23 cellular contexts compared by ENCODE assay signal in genomic region chr9:27350382-27350781, GRCh38. TPM values are rescaled to one million over a fixed set of nuclear protein-coding genes. Genes with fewer than 3 reads are reported as not detected.
DNase-seq lines count a peak whose midpoint lies in the region; ATAC-seq and TF ChIP-seq lines count a peak whose summit lies in the region.
"Had no signal": no experiment of that assay in that cellular context is flagged by ENCODE, and none has a peak within 500 bp of the region (broad histone marks: within the 10 kb centered on the region; RNA-seq: fewer than 3 reads in every experiment).

No MANE protein-coding gene starts in this region.

- TF ChIP-seq POLR2A in gastrocnemius medialis (IDR thresholded peaks at IDR 0.05): no peak

- in situ Hi-C loops in gastrocnemius medialis (cut with MboI; ENCODE audit: low sequenced_read_pairs in 4 of 4): no loop called here

- TF ChIP-seq CTCF in dorsolateral prefrontal cortex (IDR thresholded peaks at IDR 0.05 in 54 of 56, conservative IDR thresholded peaks at IDR 0.05 in 2 of 56; ENCODE audit: low read depth in 1 of 56, partially characterized antibody in 56 of 56) (no peak), gastrocnemius medialis (IDR thresholded peaks at IDR 0.05 in 4 of 5, conservative IDR thresholded peaks at IDR 0.05 in 1 of 5) (no peak)

- H3K9me3 ChIP-seq in right cardiac atrium (ENCODE audit: control insufficient read depth, low read length) (no peaks in the 10 kb centered on the region), gastrocnemius medialis (no peaks in the 10 kb centered on the region)
- H3K9me3 ChIP-seq: A549, MG63 had no signal

- intact Hi-C loops in left ventricle myocardium superior (cut with micrococcal nuclease): no loop called here
- intact Hi-C loops in right cardiac atrium (cut with DNase I): no loop called here
- intact Hi-C loops in dorsolateral prefrontal cortex (cut with DNase I): no loop called here
- intact Hi-C loops in gastrocnemius medialis (cut with DNase I; ENCODE audit: low total_unique reads): loop anchor here (2.0 kb wide), 1 partner anchor 14 kb away; no protein-coding TSS in a partner anchor

- no peak for DNase-seq in left ventricle myocardium superior
- DNase-seq in right cardiac atrium: no peak
- no peak for DNase-seq in dorsolateral prefrontal cortex
- no peak for DNase-seq in gastrocnemius medialis
- no peak for DNase-seq in SHP77 (lab: John Stamatoyannopoulos, UW)
- DNase-seq in CD1c-positive myeloid dendritic cell (ENCODE audit: extremely low spot score): no peak
- no peak for DNase-seq in DMS53 (lab: John Stamatoyannopoulos, UW)
- DNase-seq in UCSD-AML1 (lab: John Stamatoyannopoulos, UW; ENCODE audit: unreplicated experiment): no peak
- DNase-seq: CD8-positive, alpha-beta memory T cell; DMS79 treated with DMSO at 0.1 percent for 48 hours; Kasumi-1; MG63; NCI-H1048; NCI-H146; NCI-H2029 treated with DMSO at 0.1 percent for 48 hours; NCI-H2171; NCI-H526 treated with DMSO at 0.1 percent for 48 hours; SHP77 treated with DMSO at 0.1 percent for 48 hours had no signal

- H3K27ac ChIP-seq in right cardiac atrium (ENCODE audit: low read length) (no peak overlapping the region), dorsolateral prefrontal cortex (peak overlapping the region in 57 of 59 donors; percentile 53 to 98 (median 91)), gastrocnemius medialis (peak overlapping the region; percentile 16 to 81 (median 40))
- H3K27ac ChIP-seq: A549 had no signal

- no peaks in the 10 kb centered on the region for H3K36me3 ChIP-seq in gastrocnemius medialis
- H3K36me3 ChIP-seq: MG63 had no signal

- H3K27me3 ChIP-seq in right cardiac atrium (ENCODE audit: control insufficient read depth, insufficient read depth): no peaks in the 10 kb centered on the region
- H3K27me3 ChIP-seq in dorsolateral prefrontal cortex: no peaks in the 10 kb centered on the region
- H3K27me3 ChIP-seq in gastrocnemius medialis: no peaks in the 10 kb centered on the region
- H3K27me3 ChIP-seq: MG63 had no signal

- H3K4me1 ChIP-seq in right cardiac atrium (ENCODE audit: control insufficient read depth, insufficient read depth, low read length) (no peaks in the 10 kb centered on the region), gastrocnemius medialis (peaks cover 25 to 29% of the 10 kb centered on the region in 2 donors)
- H3K4me1 ChIP-seq: A549 had no signal

- ATAC-seq in left ventricle myocardium superior (peak; percentile 48), right cardiac atrium (no peak), gastrocnemius medialis (peak in 1 of 2 donors; percentile 65)
- ATAC-seq: A549, GM23338, HCT116 had no signal

- H3K4me3 ChIP-seq in right cardiac atrium (ENCODE audit: low read length) (no peak overlapping the region), dorsolateral prefrontal cortex (no peak overlapping the region), gastrocnemius medialis (no peak overlapping the region)
- H3K4me3 ChIP-seq: A549; BLaER1 treated with 17β-estradiol and CSF1 and Interleukin-3, amounts not matched to agents 10 nM and 100 nM; GM23338; MG63 had no signal

RNA-seq across cellular contexts. Expression of gene EQTN, which starts 53.4 kb away (rescaled TPM):
- total RNA-seq in left ventricle myocardium superior: not detected
- not detected for total RNA-seq in right cardiac atrium
- polyA plus RNA-seq in right cardiac atrium: not detected
- total RNA-seq in dorsolateral prefrontal cortex: 1 to 10 TPM in 84 of 120 experiments, under 1 TPM in 23, not detected in 13; 0.54 to 6.9 (median 1.5) TPM
- total RNA-seq in gastrocnemius medialis: 1 to 10 TPM in 1 of 4 donors, not detected in 3; 1.0 TPM
- total RNA-seq: CD8-positive, alpha-beta memory T cell; OCI-LY7 had no signal
- polyA plus RNA-seq: A549; CD8-positive, alpha-beta memory T cell; GM23338 had no signal
